Comparison of ENCODE assay signal across 16 cellular contexts in the genomic region with DNA sequence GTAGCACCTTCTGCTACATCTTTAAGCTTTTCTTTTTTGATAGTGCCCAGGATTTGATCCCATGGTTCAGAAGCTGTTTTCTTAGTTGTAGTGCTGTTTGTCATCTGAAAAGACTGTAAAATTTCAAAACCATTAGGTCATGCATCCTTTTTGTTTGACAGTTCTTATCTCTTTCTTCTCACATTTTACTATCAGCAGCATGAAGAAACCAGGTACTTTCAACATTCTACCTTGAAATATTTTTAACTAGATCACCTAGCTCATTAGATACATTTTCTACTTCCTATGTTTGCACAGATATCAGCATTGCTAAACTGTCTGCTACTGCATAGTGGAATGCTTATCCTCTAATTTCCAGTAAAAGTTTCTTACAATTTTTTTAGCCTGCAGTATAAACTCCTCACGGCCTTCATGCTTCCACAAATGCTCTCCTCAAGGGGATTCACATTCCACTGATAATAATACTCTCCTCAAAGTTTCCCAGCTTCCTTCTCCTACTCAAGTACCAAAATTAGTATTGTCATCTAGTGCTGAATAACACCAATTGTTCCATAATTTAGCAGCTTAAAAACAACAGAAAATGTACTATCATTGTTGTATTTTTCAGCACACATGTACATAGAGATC.
A peak's percentile ranks its signal among the peaks of the same experiment; 100 is the strongest.
DNase-seq lines count a peak whose midpoint lies in the region; ATAC-seq and TF ChIP-seq lines count a peak whose summit lies in the region.
"Had no signal": no experiment of that assay in that cellular context is flagged by ENCODE, and none has a peak within 500 bp of the region (broad histone marks: within the 10 kb centered on the region; RNA-seq: fewer than 3 reads in every experiment).

No MANE protein-coding gene starts in this region.

- peak; percentile 0 to 44 for DNase-seq in cardiac muscle cell (ENCODE audit: low read depth in 1 of 2, low spot score in 1 of 2)
- no peak for DNase-seq in left ventricle myocardium inferior
- DNase-seq in NCI-H226 = peak; percentile 68
- DNase-seq in fibroblast of peridontal ligament (ENCODE audit: extremely low read depth) = peak; percentile 15
- DNase-seq in sciatic nerve (ENCODE audit: low spot score) = no peak
- no peak for DNase-seq in SW 1271 (lab: John Stamatoyannopoulos, UW)
- DNase-seq in GDM1 (lab: John Stamatoyannopoulos, UW) = no peak
- DNase-seq: ACHN; BE2C; C1 segment of cervical spinal cord; CD4-positive, CD25-positive, alpha-beta regulatory T cell; CD8-positive, alpha-beta memory T cell; COR-L47; HCEC 1CT had no signal

- peak; percentile 13 for ATAC-seq in sciatic nerve
- ATAC-seq: GM23338 had no signal

- H3K27me3 ChIP-seq in cardiac muscle cell (no peaks in the 10 kb centered on the region), left ventricle myocardium inferior (ENCODE audit: low read depth) (no peaks in the 10 kb centered on the region)
- H3K27me3 ChIP-seq: BE2C had no signal

- intact Hi-C loops in left ventricle myocardium inferior (cut with micrococcal nuclease) (no loop called here), sciatic nerve (cut with DNase I) (no loop called here)

- H3K4me1 ChIP-seq in cardiac muscle cell (ENCODE audit: low read depth) (no peaks in the 10 kb centered on the region), left ventricle myocardium inferior (peaks cover 8% of the 10 kb centered on the region)
- H3K4me1 ChIP-seq: BE2C had no signal

- H3K4me3 ChIP-seq in cardiac muscle cell (no peak overlapping the region), left ventricle myocardium inferior (no peak overlapping the region)
- H3K4me3 ChIP-seq: GM23338 had no signal

- no peak overlapping the region for H3K27ac ChIP-seq in cardiac muscle cell
- no peak overlapping the region for H3K27ac ChIP-seq in left ventricle myocardium inferior (replicated peaks)
- H3K27ac ChIP-seq: HL-60 had no signal

- TF ChIP-seq CTCF in cardiac muscle cell (IDR thresholded peaks at IDR 0.05; ENCODE audit: low read depth, low read length) = no peak
- TF ChIP-seq CTCF in left ventricle myocardium inferior (IDR thresholded peaks at IDR 0.05; ENCODE audit: borderline replicate concordance) = no peak

- H3K9me3 ChIP-seq in cardiac muscle cell (ENCODE audit: low read depth) (no peaks in the 10 kb centered on the region), left ventricle myocardium inferior (replicated peaks) (peaks cover 25% of the 10 kb centered on the region)
- H3K9me3 ChIP-seq: BE2C had no signal

- H3K36me3 ChIP-seq in cardiac muscle cell = no peaks in the 10 kb centered on the region
- H3K36me3 ChIP-seq in left ventricle myocardium inferior = no peaks in the 10 kb centered on the region
- H3K36me3 ChIP-seq: BE2C had no signal

Comparison
In these comparisons a context has a peak if more than half of its experiments do, and no peak if none do; other contexts are left out.
1. DNase-seq: peak in cardiac muscle cell (2 of 2), NCI-H226 (single experiment) and fibroblast of peridontal ligament (single experiment); none in left ventricle myocardium inferior (single experiment), sciatic nerve (single experiment), SW 1271 (0 of 2) and GDM1 (single experiment).